33 cellular contexts compared by ENCODE assay signal in the genomic region with DNA sequence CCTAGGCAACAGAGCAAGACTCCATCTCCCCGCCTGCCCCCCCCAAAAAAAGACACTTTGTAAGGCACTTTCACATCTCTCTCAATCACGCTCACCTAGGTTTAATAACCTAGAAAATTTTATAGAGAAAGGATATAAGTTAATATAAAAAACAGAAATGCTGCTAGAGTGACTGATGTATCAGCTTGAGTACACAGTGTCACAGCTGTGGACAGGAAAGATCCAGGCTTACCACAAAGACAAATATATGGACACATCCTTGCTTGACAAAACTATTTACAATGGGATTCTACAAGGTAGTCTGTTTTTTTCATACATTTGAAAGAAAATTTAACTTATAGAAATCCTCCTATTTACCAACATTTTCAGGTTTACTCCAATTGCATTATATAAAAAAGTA.
"Had no signal": no experiment of that assay in that cellular context is flagged by ENCODE, and none has a peak within 500 bp of the region (broad histone marks: within the 10 kb centered on the region; RNA-seq: fewer than 3 reads in every experiment).

No MANE protein-coding gene starts in this region.

- H3K9me3 ChIP-seq: adrenal gland, body of pancreas, breast epithelium had no signal

- H3K4me3 ChIP-seq: adrenal gland, body of pancreas, breast epithelium had no signal

- ATAC-seq: activated CD8-positive, alpha-beta T cell treated with anti-CD3 and anti-CD28 coated beads for 36 hours; activated naive CD4-positive, alpha-beta T cell treated with anti-CD3 and anti-CD28 coated beads, Interleukin-2, amount 50 U/mL, for 72 hours; activated T-cell treated with anti-CD3 and anti-CD28 coated beads, Interleukin-2, amount 50 U/mL, for 4 hours; activated T-cell treated with anti-CD3 and anti-CD28 coated beads, Interleukin-2, amount 50 U/mL, for 72 hours; activated T-helper 17 cell treated with anti-CD3 and anti-CD28 coated beads, Interleukin-2, amount 50 U/mL, for 72 hours; body of pancreas had no signal

- DNase-seq: activated B cell treated with CpG ODN at 0.5 μM for 24 hours; activated CD4-positive, alpha-beta memory T cell treated with anti-CD3 and anti-CD28 coated beads for 36 hours; activated CD4-positive, alpha-beta T cell treated with anti-CD3 and anti-CD28 coated beads for 4 hours; activated CD4-positive, alpha-beta T cell treated with anti-CD3 and anti-CD28 coated beads, Interleukin-2, amount 10 ng/mL, durations not matched to agents 24 days and 14 days; activated CD4-positive, alpha-beta T cell treated with anti-CD3 and anti-CD28 coated beads, Interleukin-2, amount 50 U/mL, for 1 hour; activated CD4-positive, alpha-beta T cell treated with anti-CD3 and anti-CD28 coated beads, Interleukin-2, amount 50 U/mL, for 4 hours; activated CD4-positive, CD25-positive, alpha-beta regulatory T cell treated with anti-CD3 and anti-CD28 coated beads, Interleukin-2, amount 50 U/mL, for 72 hours; activated CD8-positive, alpha-beta memory T cell treated with anti-CD3 and anti-CD28 coated beads, Interleukin-2, amount 50 U/mL, for 4 hours; activated CD8-positive, alpha-beta T cell treated with anti-CD3 and anti-CD28 coated beads for 36 hours; activated effector memory CD4-positive, alpha-beta T cell treated with anti-CD3 and anti-CD28 coated beads, Interleukin-2, amount 50 U/mL, for 16 hours; activated gamma-delta T cell treated with Interleukin-2 at 50 U/mL for 16 hours; activated naive CD4-positive, alpha-beta T cell; activated naive CD4-positive, alpha-beta T cell treated with anti-CD3 and anti-CD28 coated beads for 36 hours; activated naive CD4-positive, alpha-beta T cell treated with anti-CD3 and anti-CD28 coated beads, Interleukin-2, amount 50 U/mL, for 16 hours; activated naive CD8-positive, alpha-beta T cell treated with anti-CD3 and anti-CD28 coated beads for 36 hours; activated T-cell treated with anti-CD3 and anti-CD28 coated beads for 4 hours; activated T-cell treated with anti-CD3 and anti-CD28 coated beads, Interleukin-2, amount 50 U/mL, for 1 hour; activated T-cell treated with anti-CD3 and anti-CD28 coated beads, Interleukin-2, amount 50 U/mL, for 4 hours; activated T-cell treated with anti-CD3 and anti-CD28 coated beads, Interleukin-2, amount 50 U/mL, for 72 hours; adrenal gland; amniotic stem cell; aorta; body of pancreas; brain microvascular endothelial cell; central memory CD4-positive, alpha-beta T cell; T-helper 1 cell; T-helper 2 cell; T-helper 9 cell had no signal

- H3K27me3 ChIP-seq: adrenal gland, body of pancreas, brain microvascular endothelial cell, breast epithelium had no signal

- FAIRE-seq: astrocyte, TTC549 had no signal

- H3K27ac ChIP-seq: adrenal gland, brain microvascular endothelial cell had no signal

- H3K36me3 ChIP-seq: adrenal gland, brain microvascular endothelial cell, breast epithelium had no signal
